ENCODE assay signal across 18 cellular contexts in the genomic region with DNA sequence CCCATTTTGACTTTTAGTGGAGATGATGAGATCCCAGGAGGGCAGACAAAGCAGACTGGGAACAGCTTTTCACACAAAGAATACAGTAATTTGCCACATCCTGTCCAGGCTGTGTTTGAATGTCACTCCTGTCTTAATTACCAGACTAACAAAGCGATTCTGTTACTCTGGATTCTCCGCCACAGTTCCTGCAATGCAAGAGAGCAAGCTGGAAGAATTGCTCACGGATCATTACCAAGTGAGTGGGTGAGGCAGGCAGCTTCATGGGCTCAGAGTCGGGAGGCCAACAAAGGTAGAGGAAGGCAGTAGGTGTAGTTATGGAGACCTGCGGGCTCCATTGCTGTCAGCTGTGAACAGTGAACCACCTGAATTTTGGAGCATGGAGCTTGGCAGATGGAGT.
DNase-seq lines count a peak whose midpoint lies in the region; ATAC-seq and TF ChIP-seq lines count a peak whose summit lies in the region.
"Had no signal": no experiment of that assay in that cellular context is flagged by ENCODE, and none has a peak within 500 bp of the region (broad histone marks: within the 10 kb centered on the region; RNA-seq: fewer than 3 reads in every experiment).

No MANE protein-coding gene starts in this region.

- H3K27me3 Mint-ChIP-seq in GM23338 (ENCODE audit: insufficient read depth, low read depth, poor library complexity) (no peaks in the 10 kb centered on the region), nephron progenitor cell (ENCODE audit: low read depth, poor library complexity) (no peaks in the 10 kb centered on the region)
- H3K27me3 Mint-ChIP-seq: memory B cell had no signal

- H3F3A ChIP-seq in GM23338 (replicated peaks; ENCODE audit: low read depth), result no peaks in the 10 kb centered on the region

- H3K4me3 Mint-ChIP-seq in GM23338, result no peak overlapping the region
- peak overlapping the region; percentile 47 for H3K4me3 Mint-ChIP-seq in nephron progenitor cell
- H3K4me3 Mint-ChIP-seq: memory B cell, nephron had no signal

- no peak overlapping the region for H3K4me3 ChIP-seq in GM23338
- no peak overlapping the region for H3K4me3 ChIP-seq in tibial artery
- no peak overlapping the region for H3K4me3 ChIP-seq in heart left ventricle
- H3K4me3 ChIP-seq: gastroesophageal sphincter, MG63, SJCRH30, thyroid gland had no signal

- H3K27me3 ChIP-seq in GM23338 (ENCODE audit: insufficient read depth) (no peaks in the 10 kb centered on the region), tibial artery (no peaks in the 10 kb centered on the region), heart left ventricle (no peaks in the 10 kb centered on the region)
- H3K27me3 ChIP-seq: MG63, SJCRH30, thyroid gland had no signal

- WGBS in heart left ventricle, 4 donors, result 66 to 77% (median 75%) methylated on average over 5 of the region's 5 CpGs

- intact Hi-C loops in tibial artery (cut with DNase I; ENCODE audit: low total_unique reads), result no loop called here
- intact Hi-C loops in heart left ventricle (cut with DNase I), result no loop called here

- H2AFZ ChIP-seq in GM23338, result peak overlapping the region; percentile 93

- peaks cover 7% of the 10 kb centered on the region; the same call in 2 of the 3 replicates for H3K36me3 Mint-ChIP-seq in GM23338 (ENCODE audit: low read depth)
- H3K36me3 Mint-ChIP-seq in nephron progenitor cell (ENCODE audit: low read depth), result no peaks in the 10 kb centered on the region
- H3K36me3 Mint-ChIP-seq: memory B cell had no signal

- H3K4me2 ChIP-seq in GM23338, result no peak overlapping the region

- peaks cover 0 to 17% (median 10%) of the 10 kb centered on the region in 3 donors for H3K9me3 ChIP-seq in tibial artery
- H3K9me3 ChIP-seq in heart left ventricle, result peaks cover 0 to 16% (median 5%) of the 10 kb centered on the region in 12 donors
- H3K9me3 ChIP-seq: Caco-2, MG63, SJCRH30, thyroid gland had no signal

- H3K9me3 Mint-ChIP-seq in GM23338 (peaks cover 14% of the 10 kb centered on the region; the same call in 2 of the 3 replicates), nephron progenitor cell (peaks cover 15% of the 10 kb centered on the region)

- H3K27ac Mint-ChIP-seq in GM23338 (no peak overlapping the region), nephron progenitor cell (peak overlapping the region; percentile 34)
- H3K27ac Mint-ChIP-seq: memory B cell had no signal

- no peaks in the 10 kb centered on the region for H3K36me3 ChIP-seq in GM23338 (ENCODE audit: insufficient read depth)
- H3K36me3 ChIP-seq in tibial artery, result no peaks in the 10 kb centered on the region
- no peaks in the 10 kb centered on the region for H3K36me3 ChIP-seq in heart left ventricle
- H3K36me3 ChIP-seq: gastroesophageal sphincter, MG63, SJCRH30, thyroid gland had no signal

- ATAC-seq in GM23338, result no peak
- ATAC-seq in heart left ventricle, result no peak
- no peak for ATAC-seq in GM19023 (IDR thresholded peaks at IDR 0.05; ENCODE audit: unreplicated experiment)
- ATAC-seq: gastroesophageal sphincter, sciatic nerve had no signal

- H3K27ac ChIP-seq in GM23338 (ENCODE audit: low read depth) (no peak overlapping the region), tibial artery (no peak overlapping the region), heart left ventricle (no peak overlapping the region)
- H3K27ac ChIP-seq: gastroesophageal sphincter, SJCRH30, thyroid gland had no signal

- no peaks in the 10 kb centered on the region for H4K20me1 ChIP-seq in GM23338 (replicated peaks; ENCODE audit: insufficient read depth)

- TF ChIP-seq POLR2A in heart left ventricle (IDR thresholded peaks at IDR 0.05), result no peak

- TF ChIP-seq CTCF in GM23338 (conservative IDR thresholded peaks at IDR 0.05; ENCODE audit: low read depth in 2 of 2) (no peak), nephron progenitor cell (IDR thresholded peaks at IDR 0.05) (no peak), tibial artery (IDR thresholded peaks at IDR 0.05) (no peak), heart left ventricle (IDR thresholded peaks at IDR 0.05) (no peak)

- DNase-seq in GM23338 (ENCODE audit: low spot score), result no peak
- DNase-seq in NCI-H2029 treated with DMSO at 0.1 percent for 48 hours (lab: John Stamatoyannopoulos, UW), result peak; percentile 42
- peak; percentile 77 for DNase-seq in NCI-H774 (lab: John Stamatoyannopoulos, UW)
- no peak for DNase-seq in nephron progenitor cell
- DNase-seq in tibial artery, result no peak
- no peak for DNase-seq in heart left ventricle
- no peak for DNase-seq in stimulated activated naive CD4-positive, alpha-beta T cell (lab: John Stamatoyannopoulos, UW)
- DNase-seq: activated T-cell treated with anti-CD3 and anti-CD28 coated beads, Interleukin-2, amount 50 U/mL, for 48 hours; Caco-2; MG63; SJCRH30; stimulated activated CD4-positive, alpha-beta T cell treated with anti-CD3 and anti-CD28 coated beads, Interleukin-4, amount 100 ng/mL, for 1 hour; thyroid gland had no signal

- H3K4me1 ChIP-seq in GM23338 (ENCODE audit: insufficient read depth) (peaks cover 5% of the 10 kb centered on the region), tibial artery (no peaks in the 10 kb centered on the region), heart left ventricle (no peaks in the 10 kb centered on the region)
- H3K4me1 ChIP-seq: Caco-2, gastroesophageal sphincter, SJCRH30, thyroid gland had no signal

- H3K4me1 Mint-ChIP-seq in GM23338, result peaks cover 7% of the 10 kb centered on the region; the same call in 2 of the 3 replicates
- peaks cover 13% of the 10 kb centered on the region for H3K4me1 Mint-ChIP-seq in nephron progenitor cell
- H3K4me1 Mint-ChIP-seq: memory B cell had no signal

- no peaks in the 10 kb centered on the region for H3K9me2 ChIP-seq in GM23338 (ENCODE audit: insufficient read depth)

- no peaks in the 10 kb centered on the region for H3K79me2 ChIP-seq in GM23338 (replicated peaks; ENCODE audit: insufficient read depth)

TF ChIP-seq in GM23338, 12 proteins besides CTCF, POLR2A, EP300 and RAD21 (continues in another document):
- TF ChIP-seq, protein P1, sequence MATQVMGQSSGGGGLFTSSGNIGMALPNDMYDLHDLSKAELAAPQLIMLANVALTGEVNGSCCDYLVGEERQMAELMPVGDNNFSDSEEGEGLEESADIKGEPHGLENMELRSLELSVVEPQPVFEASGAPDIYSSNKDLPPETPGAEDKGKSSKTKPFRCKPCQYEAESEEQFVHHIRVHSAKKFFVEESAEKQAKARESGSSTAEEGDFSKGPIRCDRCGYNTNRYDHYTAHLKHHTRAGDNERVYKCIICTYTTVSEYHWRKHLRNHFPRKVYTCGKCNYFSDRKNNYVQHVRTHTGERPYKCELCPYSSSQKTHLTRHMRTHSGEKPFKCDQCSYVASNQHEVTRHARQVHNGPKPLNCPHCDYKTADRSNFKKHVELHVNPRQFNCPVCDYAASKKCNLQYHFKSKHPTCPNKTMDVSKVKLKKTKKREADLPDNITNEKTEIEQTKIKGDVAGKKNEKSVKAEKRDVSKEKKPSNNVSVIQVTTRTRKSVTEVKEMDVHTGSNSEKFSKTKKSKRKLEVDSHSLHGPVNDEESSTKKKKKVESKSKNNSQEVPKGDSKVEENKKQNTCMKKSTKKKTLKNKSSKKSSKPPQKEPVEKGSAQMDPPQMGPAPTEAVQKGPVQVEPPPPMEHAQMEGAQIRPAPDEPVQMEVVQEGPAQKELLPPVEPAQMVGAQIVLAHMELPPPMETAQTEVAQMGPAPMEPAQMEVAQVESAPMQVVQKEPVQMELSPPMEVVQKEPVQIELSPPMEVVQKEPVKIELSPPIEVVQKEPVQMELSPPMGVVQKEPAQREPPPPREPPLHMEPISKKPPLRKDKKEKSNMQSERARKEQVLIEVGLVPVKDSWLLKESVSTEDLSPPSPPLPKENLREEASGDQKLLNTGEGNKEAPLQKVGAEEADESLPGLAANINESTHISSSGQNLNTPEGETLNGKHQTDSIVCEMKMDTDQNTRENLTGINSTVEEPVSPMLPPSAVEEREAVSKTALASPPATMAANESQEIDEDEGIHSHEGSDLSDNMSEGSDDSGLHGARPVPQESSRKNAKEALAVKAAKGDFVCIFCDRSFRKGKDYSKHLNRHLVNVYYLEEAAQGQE (IDR thresholded peaks at IDR 0.05; ENCODE audit: unreplicated experiment), result no peak

Comparison
In these comparisons a context has a peak if more than half of its experiments do, and no peak if none do; other contexts are left out.
1. DNase-seq: peak in NCI-H2029 treated with DMSO at 0.1 percent for 48 hours (single experiment) and NCI-H774 (single experiment); none in GM23338 (single experiment), nephron progenitor cell (single experiment), tibial artery (0 of 2), heart left ventricle (0 of 5) and stimulated activated naive CD4-positive, alpha-beta T cell (0 of 6).